In genomic region chr19:34217952-34218817, GRCh38 we compare ENCODE assay signal across 1 cellular context.
A peak's percentile ranks its signal among the peaks of the same experiment; 100 is the strongest.
TF ChIP-seq lines count a peak whose summit lies in the region.

No MANE protein-coding gene starts in this region.

TF ChIP-seq in K562, 482 proteins besides CTCF, POLR2A, EP300 and RAD21 (continued from another document and continues in another):
- peak in 1 of 2 experiments; percentile 93; a peak in 2 of 4 replicates for TF ChIP-seq MLLT1 (IDR thresholded peaks at IDR 0.05)
- no peak for TF ChIP-seq CLOCK (CRISPR knock-in tag; IDR thresholded peaks at IDR 0.05; ENCODE audit: borderline replicate concordance)
- TF ChIP-seq PHB2 (IDR thresholded peaks at IDR 0.05; ENCODE audit: low read depth): no peak
- TF ChIP-seq, protein P1, sequence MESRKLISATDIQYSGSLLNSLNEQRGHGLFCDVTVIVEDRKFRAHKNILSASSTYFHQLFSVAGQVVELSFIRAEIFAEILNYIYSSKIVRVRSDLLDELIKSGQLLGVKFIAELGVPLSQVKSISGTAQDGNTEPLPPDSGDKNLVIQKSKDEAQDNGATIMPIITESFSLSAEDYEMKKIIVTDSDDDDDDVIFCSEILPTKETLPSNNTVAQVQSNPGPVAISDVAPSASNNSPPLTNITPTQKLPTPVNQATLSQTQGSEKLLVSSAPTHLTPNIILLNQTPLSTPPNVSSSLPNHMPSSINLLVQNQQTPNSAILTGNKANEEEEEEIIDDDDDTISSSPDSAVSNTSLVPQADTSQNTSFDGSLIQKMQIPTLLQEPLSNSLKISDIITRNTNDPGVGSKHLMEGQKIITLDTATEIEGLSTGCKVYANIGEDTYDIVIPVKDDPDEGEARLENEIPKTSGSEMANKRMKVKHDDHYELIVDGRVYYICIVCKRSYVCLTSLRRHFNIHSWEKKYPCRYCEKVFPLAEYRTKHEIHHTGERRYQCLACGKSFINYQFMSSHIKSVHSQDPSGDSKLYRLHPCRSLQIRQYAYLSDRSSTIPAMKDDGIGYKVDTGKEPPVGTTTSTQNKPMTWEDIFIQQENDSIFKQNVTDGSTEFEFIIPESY (CRISPR knock-in tag; IDR thresholded peaks at IDR 0.05): 0 out of 2 replicates have a peak, but pooled peaks have one; percentile 29
- TF ChIP-seq, protein P2, sequence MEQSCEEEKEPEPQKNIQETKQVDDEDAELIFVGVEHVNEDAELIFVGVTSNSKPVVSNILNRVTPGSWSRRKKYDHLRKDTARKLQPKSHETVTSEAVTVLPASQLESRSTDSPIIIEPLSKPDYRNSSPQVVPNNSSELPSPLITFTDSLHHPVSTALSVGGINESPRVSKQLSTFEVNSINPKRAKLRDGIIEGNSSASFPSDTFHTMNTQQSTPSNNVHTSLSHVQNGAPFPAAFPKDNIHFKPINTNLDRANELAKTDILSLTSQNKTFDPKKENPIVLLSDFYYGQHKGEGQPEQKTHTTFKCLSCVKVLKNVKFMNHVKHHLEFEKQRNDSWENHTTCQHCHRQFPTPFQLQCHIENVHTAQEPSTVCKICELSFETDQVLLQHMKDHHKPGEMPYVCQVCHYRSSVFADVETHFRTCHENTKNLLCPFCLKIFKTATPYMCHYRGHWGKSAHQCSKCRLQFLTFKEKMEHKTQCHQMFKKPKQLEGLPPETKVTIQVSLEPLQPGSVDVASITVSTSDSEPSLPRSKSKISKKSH (CRISPR knock-in tag; IDR thresholded peaks at IDR 0.05): no peak
- no peak for TF ChIP-seq DACH1 (IDR thresholded peaks at IDR 0.05; ENCODE audit: partially characterized antibody)
- no peak for TF ChIP-seq HDAC3 (IDR thresholded peaks at IDR 0.05; ENCODE audit: borderline replicate concordance, partially characterized antibody)
- TF ChIP-seq ZKSCAN8 (CRISPR knock-in tag; IDR thresholded peaks at IDR 0.05): no peak
- TF ChIP-seq PTTG1 (tag; IDR thresholded peaks at IDR 0.05; ENCODE audit: low read depth): no peak
- TF ChIP-seq FOXJ2 (tag; IDR thresholded peaks at IDR 0.05): peak; percentile 64; the same call in 1 of the 2 replicates
- no peak for TF ChIP-seq CBX5 (IDR thresholded peaks at IDR 0.05; ENCODE audit: borderline replicate concordance, low read depth)
- TF ChIP-seq, protein P3, sequence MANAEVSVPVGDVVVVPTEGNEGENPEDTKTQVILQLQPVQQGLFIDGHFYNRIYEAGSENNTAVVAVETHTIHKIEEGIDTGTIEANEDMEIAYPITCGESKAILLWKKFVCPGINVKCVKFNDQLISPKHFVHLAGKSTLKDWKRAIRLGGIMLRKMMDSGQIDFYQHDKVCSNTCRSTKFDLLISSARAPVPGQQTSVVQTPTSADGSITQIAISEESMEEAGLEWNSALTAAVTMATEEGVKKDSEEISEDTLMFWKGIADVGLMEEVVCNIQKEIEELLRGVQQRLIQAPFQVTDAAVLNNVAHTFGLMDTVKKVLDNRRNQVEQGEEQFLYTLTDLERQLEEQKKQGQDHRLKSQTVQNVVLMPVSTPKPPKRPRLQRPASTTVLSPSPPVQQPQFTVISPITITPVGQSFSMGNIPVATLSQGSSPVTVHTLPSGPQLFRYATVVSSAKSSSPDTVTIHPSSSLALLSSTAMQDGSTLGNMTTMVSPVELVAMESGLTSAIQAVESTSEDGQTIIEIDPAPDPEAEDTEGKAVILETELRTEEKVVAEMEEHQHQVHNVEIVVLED (CRISPR knock-in tag; IDR thresholded peaks at IDR 0.05): no peak
- TF ChIP-seq HSF4 (CRISPR knock-in tag; IDR thresholded peaks at IDR 0.05; ENCODE audit: borderline replicate concordance): no peak
- no peak for TF ChIP-seq WHSC1 (IDR thresholded peaks at IDR 0.05; ENCODE audit: low read length)
- TF ChIP-seq HNRNPL (IDR thresholded peaks at IDR 0.05; ENCODE audit: low read depth, low read length): no peak
- TF ChIP-seq TBL1XR1 (IDR thresholded peaks at IDR 0.05; ENCODE audit: low read length in 2 of 2): peak in 1 of 2 experiments; percentile 64; a peak in 1 of 4 replicates
- no peak for TF ChIP-seq MCM3 (IDR thresholded peaks at IDR 0.05)
- TF ChIP-seq SOX6 (IDR thresholded peaks at IDR 0.05): peak; percentile 67; the same call in 1 of the 2 replicates
- TF ChIP-seq PBX2 (CRISPR knock-in tag; IDR thresholded peaks at IDR 0.05; ENCODE audit: low read depth): no peak
- peak; percentile 66 for TF ChIP-seq PBX2 (tag; conservative IDR thresholded peaks at IDR 0.05; ENCODE audit: low read depth)
- peak; percentile 84 for TF ChIP-seq HNRNPLL (IDR thresholded peaks at IDR 0.05; ENCODE audit: low read depth, low read length, poor library complexity, severe bottlenecking)
- TF ChIP-seq ZEB2 (IDR thresholded peaks at IDR 0.05): 0 out of 2 replicates have a peak, but pooled peaks have one; percentile 49
- no peak for TF ChIP-seq SNIP1 (IDR thresholded peaks at IDR 0.05; ENCODE audit: low read depth)
- no peak for TF ChIP-seq PTRF (tag; IDR thresholded peaks at IDR 0.05)
- TF ChIP-seq GABPB2 (CRISPR knock-in tag; conservative IDR thresholded peaks at IDR 0.05): no peak
- no peak for TF ChIP-seq FIP1L1 (IDR thresholded peaks at IDR 0.05; ENCODE audit: low read depth, low read length, poor library complexity, severe bottlenecking)
- TF ChIP-seq, protein P4, sequence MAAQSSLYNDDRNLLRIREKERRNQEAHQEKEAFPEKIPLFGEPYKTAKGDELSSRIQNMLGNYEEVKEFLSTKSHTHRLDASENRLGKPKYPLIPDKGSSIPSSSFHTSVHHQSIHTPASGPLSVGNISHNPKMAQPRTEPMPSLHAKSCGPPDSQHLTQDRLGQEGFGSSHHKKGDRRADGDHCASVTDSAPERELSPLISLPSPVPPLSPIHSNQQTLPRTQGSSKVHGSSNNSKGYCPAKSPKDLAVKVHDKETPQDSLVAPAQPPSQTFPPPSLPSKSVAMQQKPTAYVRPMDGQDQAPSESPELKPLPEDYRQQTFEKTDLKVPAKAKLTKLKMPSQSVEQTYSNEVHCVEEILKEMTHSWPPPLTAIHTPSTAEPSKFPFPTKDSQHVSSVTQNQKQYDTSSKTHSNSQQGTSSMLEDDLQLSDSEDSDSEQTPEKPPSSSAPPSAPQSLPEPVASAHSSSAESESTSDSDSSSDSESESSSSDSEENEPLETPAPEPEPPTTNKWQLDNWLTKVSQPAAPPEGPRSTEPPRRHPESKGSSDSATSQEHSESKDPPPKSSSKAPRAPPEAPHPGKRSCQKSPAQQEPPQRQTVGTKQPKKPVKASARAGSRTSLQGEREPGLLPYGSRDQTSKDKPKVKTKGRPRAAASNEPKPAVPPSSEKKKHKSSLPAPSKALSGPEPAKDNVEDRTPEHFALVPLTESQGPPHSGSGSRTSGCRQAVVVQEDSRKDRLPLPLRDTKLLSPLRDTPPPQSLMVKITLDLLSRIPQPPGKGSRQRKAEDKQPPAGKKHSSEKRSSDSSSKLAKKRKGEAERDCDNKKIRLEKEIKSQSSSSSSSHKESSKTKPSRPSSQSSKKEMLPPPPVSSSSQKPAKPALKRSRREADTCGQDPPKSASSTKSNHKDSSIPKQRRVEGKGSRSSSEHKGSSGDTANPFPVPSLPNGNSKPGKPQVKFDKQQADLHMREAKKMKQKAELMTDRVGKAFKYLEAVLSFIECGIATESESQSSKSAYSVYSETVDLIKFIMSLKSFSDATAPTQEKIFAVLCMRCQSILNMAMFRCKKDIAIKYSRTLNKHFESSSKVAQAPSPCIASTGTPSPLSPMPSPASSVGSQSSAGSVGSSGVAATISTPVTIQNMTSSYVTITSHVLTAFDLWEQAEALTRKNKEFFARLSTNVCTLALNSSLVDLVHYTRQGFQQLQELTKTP (IDR thresholded peaks at IDR 0.05; ENCODE audit: low read depth in 1 of 2, partially characterized antibody in 2 of 2): peak in 1 of 2 experiments; percentile 18
- TF ChIP-seq ZNF583 (CRISPR knock-in tag; IDR thresholded peaks at IDR 0.05): no peak
- TF ChIP-seq LCOR (CRISPR knock-in tag; IDR thresholded peaks at IDR 0.05): no peak
- no peak for TF ChIP-seq MAX (CRISPR knock-in tag; IDR thresholded peaks at IDR 0.05)
- TF ChIP-seq PCBP1 (IDR thresholded peaks at IDR 0.05; ENCODE audit: low read depth, low read length, poor library complexity, severe bottlenecking): no peak
- no peak for TF ChIP-seq ZKSCAN1 (IDR thresholded peaks at IDR 0.05; ENCODE audit: low read depth, low read length)
- TF ChIP-seq, protein P5, sequence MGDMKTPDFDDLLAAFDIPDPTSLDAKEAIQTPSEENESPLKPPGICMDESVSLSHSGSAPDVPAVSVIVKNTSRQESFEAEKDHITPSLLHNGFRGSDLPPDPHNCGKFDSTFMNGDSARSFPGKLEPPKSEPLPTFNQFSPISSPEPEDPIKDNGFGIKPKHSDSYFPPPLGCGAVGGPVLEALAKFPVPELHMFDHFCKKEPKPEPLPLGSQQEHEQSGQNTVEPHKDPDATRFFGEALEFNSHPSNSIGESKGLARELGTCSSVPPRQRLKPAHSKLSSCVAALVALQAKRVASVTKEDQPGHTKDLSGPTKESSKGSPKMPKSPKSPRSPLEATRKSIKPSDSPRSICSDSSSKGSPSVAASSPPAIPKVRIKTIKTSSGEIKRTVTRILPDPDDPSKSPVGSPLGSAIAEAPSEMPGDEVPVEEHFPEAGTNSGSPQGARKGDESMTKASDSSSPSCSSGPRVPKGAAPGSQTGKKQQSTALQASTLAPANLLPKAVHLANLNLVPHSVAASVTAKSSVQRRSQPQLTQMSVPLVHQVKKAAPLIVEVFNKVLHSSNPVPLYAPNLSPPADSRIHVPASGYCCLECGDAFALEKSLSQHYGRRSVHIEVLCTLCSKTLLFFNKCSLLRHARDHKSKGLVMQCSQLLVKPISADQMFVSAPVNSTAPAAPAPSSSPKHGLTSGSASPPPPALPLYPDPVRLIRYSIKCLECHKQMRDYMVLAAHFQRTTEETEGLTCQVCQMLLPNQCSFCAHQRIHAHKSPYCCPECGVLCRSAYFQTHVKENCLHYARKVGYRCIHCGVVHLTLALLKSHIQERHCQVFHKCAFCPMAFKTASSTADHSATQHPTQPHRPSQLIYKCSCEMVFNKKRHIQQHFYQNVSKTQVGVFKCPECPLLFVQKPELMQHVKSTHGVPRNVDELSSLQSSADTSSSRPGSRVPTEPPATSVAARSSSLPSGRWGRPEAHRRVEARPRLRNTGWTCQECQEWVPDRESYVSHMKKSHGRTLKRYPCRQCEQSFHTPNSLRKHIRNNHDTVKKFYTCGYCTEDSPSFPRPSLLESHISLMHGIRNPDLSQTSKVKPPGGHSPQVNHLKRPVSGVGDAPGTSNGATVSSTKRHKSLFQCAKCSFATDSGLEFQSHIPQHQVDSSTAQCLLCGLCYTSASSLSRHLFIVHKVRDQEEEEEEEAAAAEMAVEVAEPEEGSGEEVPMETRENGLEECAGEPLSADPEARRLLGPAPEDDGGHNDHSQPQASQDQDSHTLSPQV (IDR thresholded peaks at IDR 0.05): no peak
- peak; percentile 53 for TF ChIP-seq CBFA2T3 (IDR thresholded peaks at IDR 0.05)
- TF ChIP-seq HNRNPK (IDR thresholded peaks at IDR 0.05; ENCODE audit: low read depth, low read length, poor library complexity, severe bottlenecking): no peak
- TF ChIP-seq TOE1 (IDR thresholded peaks at IDR 0.05; ENCODE audit: borderline replicate concordance): peak; percentile 46; the same call in 1 of the 2 replicates
- TF ChIP-seq TOE1 (CRISPR knock-in tag; IDR thresholded peaks at IDR 0.05; ENCODE audit: borderline replicate concordance, low read depth): no peak
- 0 out of 2 replicates have a peak, but pooled peaks have one; percentile 48 for TF ChIP-seq SMARCC2 (IDR thresholded peaks at IDR 0.05; ENCODE audit: low read depth)
- no peak for TF ChIP-seq SUPT5H (IDR thresholded peaks at IDR 0.05)
- TF ChIP-seq JUND (IDR thresholded peaks at IDR 0.05; ENCODE audit: borderline replicate concordance, low read depth, low read length): peak; percentile 52; the same call in 1 of the 2 replicates
- no peak; the same call in 2 of the 3 replicates for TF ChIP-seq JUND (tag; IDR thresholded peaks at IDR 0.05; ENCODE audit: borderline replicate concordance, low read depth, low read length)
- no peak for TF ChIP-seq PYGO2 (tag; IDR thresholded peaks at IDR 0.05)
